In genomic region chr9:134702291-134702690, GRCh38 we compare ENCODE assay signal across 15 cellular contexts.
DNase-seq lines count a peak whose midpoint lies in the region; ATAC-seq and TF ChIP-seq lines count a peak whose summit lies in the region.
"Had no signal": no experiment of that assay in that cellular context is flagged by ENCODE, and none has a peak within 500 bp of the region (broad histone marks: within the 10 kb centered on the region; RNA-seq: fewer than 3 reads in every experiment).

No MANE protein-coding gene starts in this region.

- no peaks in the 10 kb centered on the region for H3K9me3 ChIP-seq in left ventricle myocardium inferior (replicated peaks)
- no peaks in the 10 kb centered on the region for H3K9me3 ChIP-seq in right atrium auricular region
- H3K9me3 ChIP-seq in mammary epithelial cell (replicated peaks; ENCODE audit: insufficient read depth, low read length): peaks cover 11% of the 10 kb centered on the region
- H3K9me3 ChIP-seq: BLaER1, HAP-1 had no signal

- 83% methylated on average over 16 of the region's 18 CpGs for WGBS in mammary epithelial cell (ENCODE audit: low coverage, missing lambda C conversion rate)

- H3K4me1 Mint-ChIP-seq in chondrocyte (ENCODE audit: low read depth): peaks cover 72% of the 10 kb centered on the region
- H3K4me1 Mint-ChIP-seq in osteocyte (ENCODE audit: unreplicated experiment): peaks cover 60% of the 10 kb centered on the region
- H3K4me1 Mint-ChIP-seq: CD8-positive, alpha-beta memory T cell had no signal

- H3K36me3 ChIP-seq in left ventricle myocardium inferior: peaks cover 8% of the 10 kb centered on the region
- peaks cover 9% of the 10 kb centered on the region for H3K36me3 ChIP-seq in right atrium auricular region
- H3K36me3 ChIP-seq in mammary epithelial cell (ENCODE audit: insufficient read depth, low read length): no peaks in the 10 kb centered on the region
- H3K36me3 ChIP-seq: HAP-1 had no signal

- H3K4me1 ChIP-seq in left ventricle myocardium inferior (peaks cover 48% of the 10 kb centered on the region), right atrium auricular region (peaks cover 0 to 27% of the 10 kb centered on the region in 2 donors), mammary epithelial cell (ENCODE audit: insufficient read depth, low read length) (no peaks in the 10 kb centered on the region)
- H3K4me1 ChIP-seq: HAP-1 had no signal

- no peak for TF ChIP-seq CTCF in left ventricle myocardium inferior (IDR thresholded peaks at IDR 0.05; ENCODE audit: borderline replicate concordance)
- no peak for TF ChIP-seq CTCF in right atrium auricular region (IDR thresholded peaks at IDR 0.05)
- TF ChIP-seq CTCF in chondrocyte (IDR thresholded peaks at IDR 0.05): no peak
- no peak for TF ChIP-seq CTCF in osteocyte (IDR thresholded peaks at IDR 0.05)
- TF ChIP-seq CTCF in mammary epithelial cell (conservative IDR thresholded peaks at IDR 0.05 in 1 of 2, IDR thresholded peaks at IDR 0.05 in 1 of 2; ENCODE audit: extremely low read depth in 1 of 2, insufficient read depth in 1 of 2, low read depth in 1 of 2, low read length in 2 of 2): no peak

- no peaks in the 10 kb centered on the region for H3K79me2 ChIP-seq in mammary epithelial cell (ENCODE audit: insufficient read depth, low read length)

- dilution Hi-C loops in mammary epithelial cell (cut with HindIII; ENCODE audit: low sequenced_read_pairs): loop anchor here (10.0 kb wide), 1 partner anchor 57 kb away; the partner anchor contains the start of gene COL5A1

- H3K4me2 ChIP-seq in mammary epithelial cell (ENCODE audit: insufficient read depth, low read depth, low read length): no peak overlapping the region
- H3K4me2 ChIP-seq: BLaER1 had no signal

- H3K27me3 ChIP-seq in left ventricle myocardium inferior (ENCODE audit: low read depth): peaks cover 4% of the 10 kb centered on the region
- no peaks in the 10 kb centered on the region for H3K27me3 ChIP-seq in right atrium auricular region
- no peaks in the 10 kb centered on the region for H3K27me3 ChIP-seq in mammary epithelial cell (ENCODE audit: insufficient read depth, low read length)
- H3K27me3 ChIP-seq: BLaER1 had no signal

- H3K27me3 Mint-ChIP-seq in chondrocyte (ENCODE audit: low read depth) (no peaks in the 10 kb centered on the region), osteocyte (ENCODE audit: unreplicated experiment) (no peaks in the 10 kb centered on the region)

- H3K9ac ChIP-seq in mammary epithelial cell (ENCODE audit: insufficient read depth, low read length): no peak overlapping the region
- H3K9ac ChIP-seq: BLaER1 had no signal

- H3K9me3 Mint-ChIP-seq in chondrocyte (ENCODE audit: low read depth) (no peaks in the 10 kb centered on the region), osteocyte (ENCODE audit: unreplicated experiment) (no peaks in the 10 kb centered on the region)
- H3K9me3 Mint-ChIP-seq: CD8-positive, alpha-beta memory T cell had no signal

- no peak overlapping the region for H3K4me3 Mint-ChIP-seq in chondrocyte (ENCODE audit: unreplicated experiment)
- no peak overlapping the region for H3K4me3 Mint-ChIP-seq in osteocyte (ENCODE audit: unreplicated experiment)
- H3K4me3 Mint-ChIP-seq: CD8-positive, alpha-beta memory T cell had no signal

- no peak overlapping the region for H2AFZ ChIP-seq in mammary epithelial cell (ENCODE audit: low read depth, low read length)

- intact Hi-C loops in left ventricle myocardium inferior (cut with micrococcal nuclease) (no loop called here), mammary epithelial cell (cut with micrococcal nuclease) (no loop called here)

- H3K27ac ChIP-seq in left ventricle myocardium inferior (replicated peaks) (peak overlapping the region; percentile 16), right atrium auricular region (no peak overlapping the region), mammary epithelial cell (ENCODE audit: insufficient read depth, low read depth, low read length) (no peak overlapping the region)
- H3K27ac ChIP-seq: BLaER1 had no signal

- H3K36me3 Mint-ChIP-seq in chondrocyte (ENCODE audit: low read depth) (peaks cover 37% of the 10 kb centered on the region), osteocyte (ENCODE audit: unreplicated experiment) (peaks cover 38% of the 10 kb centered on the region)
- H3K36me3 Mint-ChIP-seq: CD8-positive, alpha-beta memory T cell had no signal

- no peaks in the 10 kb centered on the region for H4K20me1 ChIP-seq in mammary epithelial cell (ENCODE audit: insufficient read depth, low read length)

- no peak for DNase-seq in left ventricle myocardium inferior
- DNase-seq in right atrium auricular region (ENCODE audit: low spot score): no peak
- no peak for DNase-seq in chondrocyte (ENCODE audit: low spot score)
- no peak for DNase-seq in osteocyte (ENCODE audit: extremely low spot score, unreplicated experiment)
- no peak for DNase-seq in ureter (ENCODE audit: low spot score)
- DNase-seq in mammary epithelial cell: no peak
- DNase-seq: 8988T; AML-193; CD8-positive, alpha-beta memory T cell; DMS53; GF-D8; GOT3 had no signal

- no TSS peak for BruUV-seq in mammary epithelial cell (replicated peaks; lab: Mats Ljungman, UMichigan)

- CTCF ChIA-PET in mammary epithelial cell (lab: Charles Lee; ENCODE audit: low non-redundant PET): no interaction called here

- no peak overlapping the region for H3K4me3 ChIP-seq in left ventricle myocardium inferior
- H3K4me3 ChIP-seq in right atrium auricular region: no peak overlapping the region
- no peak overlapping the region for H3K4me3 ChIP-seq in mammary epithelial cell (replicated peaks in 1 of 3; ENCODE audit: insufficient read depth in 1 of 3, low read depth in 2 of 3, low read length in 3 of 3)
- H3K4me3 ChIP-seq: BLaER1, HAP-1 had no signal

- in situ Hi-C loops in mammary epithelial cell (cut with MboI; ENCODE audit: low sequenced_read_pairs in 2 of 2): no loop called here

- ATAC-seq in HG03378 (IDR thresholded peaks at IDR 0.05; ENCODE audit: unreplicated experiment): no peak

- peak overlapping the region; percentile 67 for H3K27ac Mint-ChIP-seq in chondrocyte (ENCODE audit: unreplicated experiment)
- peak overlapping the region; percentile 85 for H3K27ac Mint-ChIP-seq in osteocyte (ENCODE audit: unreplicated experiment)
